Comparison of ENCODE assay signal across 19 cellular contexts in genomic region chr13:100645382-100645781, GRCh38. TPM values are rescaled to one million over a fixed set of nuclear protein-coding genes. Genes with fewer than 3 reads are reported as not detected.
DNase-seq lines count a peak whose midpoint lies in the region; ATAC-seq and TF ChIP-seq lines count a peak whose summit lies in the region.
"Had no signal": no experiment of that assay in that cellular context is flagged by ENCODE, and none has a peak within 500 bp of the region (broad histone marks: within the 10 kb centered on the region; RNA-seq: fewer than 3 reads in every experiment).

No MANE protein-coding gene starts in this region.

- no peak overlapping the region for H3K56ac ChIP-seq in H9 (ENCODE audit: insufficient read length, low read depth, low read length)

- H4K91ac ChIP-seq in H9 (ENCODE audit: insufficient read length, low read depth, low read length), result no peak overlapping the region

- H3K9ac ChIP-seq in H9 (ENCODE audit: extremely low read depth, insufficient read length, low read length), result no peak overlapping the region

- H3K23ac ChIP-seq in H9 (ENCODE audit: insufficient read length, low read depth, low read length), result no peak overlapping the region

- H3K4me1 Mint-ChIP-seq in H9 (no peaks in the 10 kb centered on the region; a peak in 1 of 4 replicates), nephron progenitor cell (peaks cover 38% of the 10 kb centered on the region)
- no peaks in the 10 kb centered on the region for H3K4me1 Mint-ChIP-seq in effector memory CD8-positive, alpha-beta T cell (ENCODE audit: low read depth in 2 of 2)

- H3K79me1 ChIP-seq in H9 (ENCODE audit: insufficient read depth, low read depth, low read length, poor library complexity, severe bottlenecking), result no peaks in the 10 kb centered on the region

- no peaks in the 10 kb centered on the region for H3K27me3 Mint-ChIP-seq in H9 (ENCODE audit: low read depth)
- no peaks in the 10 kb centered on the region for H3K27me3 Mint-ChIP-seq in nephron progenitor cell (ENCODE audit: low read depth, poor library complexity)
- H3K27me3 Mint-ChIP-seq in effector memory CD8-positive, alpha-beta T cell, result no peaks in the 10 kb centered on the region
- H3K27me3 Mint-ChIP-seq: stimulated activated naive CD8-positive, alpha-beta T cell treated with anti-CD3 and anti-CD28 coated beads, Interleukin-15, amount 100 ng/mL, for 72 hours had no signal

- ATAC-seq in GM21423 (IDR thresholded peaks at IDR 0.05; ENCODE audit: unreplicated experiment) (no peak), HG02852 (IDR thresholded peaks at IDR 0.05; ENCODE audit: unreplicated experiment) (no peak)
- ATAC-seq in effector memory CD8-positive, alpha-beta T cell (replicated peaks), result no peak
- ATAC-seq: stimulated activated naive CD8-positive, alpha-beta T cell treated with anti-CD3 and anti-CD28 coated beads, Interleukin-15, amount 100 ng/mL, for 72 hours had no signal

- H3K27me3 ChIP-seq in H9 (ENCODE audit: insufficient read depth, low read length), result no peaks in the 10 kb centered on the region
- H3K27me3 ChIP-seq: SJSA1, transverse colon had no signal

- peaks cover 24 to 44% (median 27%) of the 10 kb centered on the region in 3 experiments; a peak in 6 of 7 replicates for H3K36me3 Mint-ChIP-seq in H9 (ENCODE audit: insufficient read depth in 1 of 3, low read depth in 3 of 3)
- H3K36me3 Mint-ChIP-seq in nephron progenitor cell (ENCODE audit: low read depth), result peaks cover 64% of the 10 kb centered on the region
- H3K36me3 Mint-ChIP-seq in effector memory CD8-positive, alpha-beta T cell (ENCODE audit: insufficient read depth), result peaks cover 19% of the 10 kb centered on the region

- TF ChIP-seq CTCF in H9 (conservative IDR thresholded peaks at IDR 0.05), result no peak
- TF ChIP-seq CTCF in nephron progenitor cell (IDR thresholded peaks at IDR 0.05), result no peak

- WGBS in H9 (ENCODE audit: extremely low coverage, insufficient read length, low lambda C conversion rate), result no CpG with 5 or more reads among the region's 7 CpGs

- no peaks in the 10 kb centered on the region for H3K4me1 ChIP-seq in H9 (ENCODE audit: insufficient read depth, low read length)
- H3K4me1 ChIP-seq: SJSA1, transverse colon had no signal

- no peak overlapping the region for H2BK5ac ChIP-seq in H9 (ENCODE audit: insufficient read length, low read length)

- H3K79me2 ChIP-seq in H9 (ENCODE audit: insufficient read depth, low read length), result no peaks in the 10 kb centered on the region

- H2AK5ac ChIP-seq in H9 (ENCODE audit: insufficient read length, low read length), result no peak overlapping the region

- no peaks in the 10 kb centered on the region for H3K9me3 Mint-ChIP-seq in H9
- H3K9me3 Mint-ChIP-seq in nephron progenitor cell, result no peaks in the 10 kb centered on the region
- no peaks in the 10 kb centered on the region for H3K9me3 Mint-ChIP-seq in effector memory CD8-positive, alpha-beta T cell
- H3K9me3 Mint-ChIP-seq: stimulated activated naive CD8-positive, alpha-beta T cell treated with anti-CD3 and anti-CD28 coated beads, Interleukin-15, amount 100 ng/mL, for 72 hours; T-helper 1 cell treated with Interleukin-12 subunit alpha and Interleukin-12 subunit beta and Interleukin-4 antibody, amounts not matched to agents 30 μg/mL and 1 μg/mL, for 36 hours had no signal

- H4K8ac ChIP-seq in H9 (replicated peaks; ENCODE audit: insufficient read length, low read depth, low read length), result no peak overlapping the region

- no peak overlapping the region for H3K18ac ChIP-seq in H9 (ENCODE audit: insufficient read length, low read depth, low read length)

- no peak overlapping the region for H3K4me2 ChIP-seq in H9 (ENCODE audit: insufficient read depth, insufficient read length, low read length)
- H3K4me2 ChIP-seq: smooth muscle cell had no signal

- peak overlapping the region; percentile 23 to 81 (median 76); a peak in 5 of 7 replicates for H3K27ac Mint-ChIP-seq in H9
- no peak overlapping the region for H3K27ac Mint-ChIP-seq in nephron progenitor cell
- H3K27ac Mint-ChIP-seq in effector memory CD8-positive, alpha-beta T cell, result peak overlapping the region in 1 of 2 donors; percentile 62
- H3K27ac Mint-ChIP-seq: T-helper 1 cell treated with Interleukin-12 subunit alpha and Interleukin-12 subunit beta and Interleukin-4 antibody, amounts not matched to agents 30 μg/mL and 1 μg/mL, for 36 hours had no signal

- no peaks in the 10 kb centered on the region for H4K20me1 ChIP-seq in H9 (ENCODE audit: control insufficient read depth, insufficient read depth, insufficient read length)

- no peak overlapping the region for H2BK15ac ChIP-seq in H9 (ENCODE audit: low read depth, low read length)

- no peak overlapping the region for H2AFZ ChIP-seq in H9 (ENCODE audit: low read length)

- H3K4ac ChIP-seq in H9 (ENCODE audit: low read depth, low read length), result no peak overlapping the region

- no peak overlapping the region for H2BK120ac ChIP-seq in H9 (ENCODE audit: low read depth, low read length, poor library complexity, severe bottlenecking)

- no peak overlapping the region for H3T11ph ChIP-seq in H9 (ENCODE audit: low read length)

- H3K14ac ChIP-seq in H9 (ENCODE audit: insufficient read depth, low read length), result no peak overlapping the region

- DNase-seq in H9, result no peak
- peak; percentile 99 for DNase-seq in NCI-H146 treated with DMSO at 0.1 percent for 48 hours (lab: John Stamatoyannopoulos, UW; ENCODE audit: unreplicated experiment)
- peak; percentile 91 for DNase-seq in NCI-H748 treated with DMSO at 0.1 percent for 48 hours (lab: John Stamatoyannopoulos, UW)
- DNase-seq in nephron progenitor cell, result no peak
- no peak for DNase-seq in hepatic stellate cell (ENCODE audit: low spot score)
- no peak for DNase-seq in effector memory CD8-positive, alpha-beta T cell
- DNase-seq: activated CD4-positive, alpha-beta T cell treated with anti-CD3 and anti-CD28 coated beads for 48 hours; cortex of kidney; DMS 273 treated with DMSO at 0.1 percent for 48 hours; kidney glomerular epithelial cell; NCI-H446; stimulated activated CD4-positive, alpha-beta T cell treated with anti-CD3 and anti-CD28 coated beads, Interleukin-2, amount 100 ng/mL, for 48 hours; stimulated activated naive CD8-positive, alpha-beta T cell treated with anti-CD3 and anti-CD28 coated beads, Interleukin-15, amount 100 ng/mL, for 72 hours; transverse colon had no signal

- H3K9me3 ChIP-seq in H9 (ENCODE audit: control insufficient read depth, low read depth, low read length), result no peaks in the 10 kb centered on the region
- H3K9me3 ChIP-seq: SJSA1, transverse colon had no signal

- no peak overlapping the region for H4K5ac ChIP-seq in H9 (ENCODE audit: insufficient read length, low read depth, low read length)

- H3K4me3 Mint-ChIP-seq in H9, result no peak overlapping the region
- H3K4me3 Mint-ChIP-seq in nephron progenitor cell, result peak overlapping the region; percentile 28
- H3K4me3 Mint-ChIP-seq in effector memory CD8-positive, alpha-beta T cell, result no peak overlapping the region
- H3K4me3 Mint-ChIP-seq: stimulated activated naive CD8-positive, alpha-beta T cell treated with anti-CD3 and anti-CD28 coated beads, Interleukin-15, amount 100 ng/mL, for 72 hours; T-helper 1 cell treated with Interleukin-12 subunit alpha and Interleukin-12 subunit beta and Interleukin-4 antibody, amounts not matched to agents 30 μg/mL and 1 μg/mL, for 36 hours had no signal

- no peak overlapping the region for H2BK12ac ChIP-seq in H9 (ENCODE audit: insufficient read length, low read depth, low read length)

- no peak overlapping the region for H3K27ac ChIP-seq in H9 (ENCODE audit: insufficient read length, low read depth, low read length)
- H3K27ac ChIP-seq: SJSA1, transverse colon had no signal

- H2BK20ac ChIP-seq in H9 (ENCODE audit: low read depth, low read length, poor library complexity, severe bottlenecking), result no peak overlapping the region

- no peaks in the 10 kb centered on the region for H3K23me2 ChIP-seq in H9 (ENCODE audit: insufficient read length, low read depth, low read length, poor library complexity, severe bottlenecking)

RNA-seq across cellular contexts. Expression of gene TMTC4, which starts 29.2 kb away (rescaled TPM):
- 27.3 and 28.1 TPM in 2 replicates for total RNA-seq in H9 (2021)

RNA-seq across cellular contexts. Expression of gene GGACT, which starts 56.8 kb away (rescaled TPM):
- total RNA-seq in H9 (2021), result 1.3 TPM in 2 replicates

Comparison
In these comparisons a context has a peak if more than half of its experiments do, and no peak if none do; other contexts are left out.
1. DNase-seq: peak in NCI-H146 treated with DMSO at 0.1 percent for 48 hours (single experiment) and NCI-H748 treated with DMSO at 0.1 percent for 48 hours (single experiment); none in H9 (single experiment), nephron progenitor cell (single experiment), hepatic stellate cell (single experiment) and effector memory CD8-positive, alpha-beta T cell (0 of 3).